ENCODE assay signal across 18 cellular contexts in genomic region chr11:118099838-118100570, GRCh38. TPM values are rescaled to one million over a fixed set of nuclear protein-coding genes. Genes with fewer than 3 reads are reported as not detected.
DNase-seq lines count a peak whose midpoint lies in the region; ATAC-seq and TF ChIP-seq lines count a peak whose summit lies in the region.
"Had no signal": no experiment of that assay in that cellular context is flagged by ENCODE, and none has a peak within 500 bp of the region (broad histone marks: within the 10 kb centered on the region; RNA-seq: fewer than 3 reads in every experiment).

No MANE protein-coding gene starts in this region.

- no peak overlapping the region for H3K4me3 Mint-ChIP-seq in endodermal cell
- no peak overlapping the region for H3K4me3 Mint-ChIP-seq in stimulated activated effector memory CD8-positive, alpha-beta T cell treated with anti-CD3 and anti-CD28 coated beads, Interleukin-12 subunit alpha, Interleukin-12 subunit beta, amount 100 ng/mL, for 72 hours
- H3K4me3 Mint-ChIP-seq: CD8-positive, alpha-beta T cell had no signal

- H3K4me1 ChIP-seq in endodermal cell (ENCODE audit: control insufficient read depth, insufficient read depth, low read length) (peaks cover 2% of the 10 kb centered on the region), mesendoderm (ENCODE audit: control insufficient read depth, low read depth, low read length) (peaks cover 9% of the 10 kb centered on the region), gastroesophageal sphincter (no peaks in the 10 kb centered on the region)
- H3K4me1 ChIP-seq: HAP-1 had no signal

- no peaks in the 10 kb centered on the region for H3K9me3 Mint-ChIP-seq in endodermal cell
- no peaks in the 10 kb centered on the region for H3K9me3 Mint-ChIP-seq in stimulated activated effector memory CD8-positive, alpha-beta T cell treated with anti-CD3 and anti-CD28 coated beads, Interleukin-12 subunit alpha, Interleukin-12 subunit beta, amount 100 ng/mL, for 72 hours
- H3K9me3 Mint-ChIP-seq: CD8-positive, alpha-beta T cell had no signal

- H2BK5ac ChIP-seq in mesendoderm (ENCODE audit: low read length) = no peak overlapping the region

- H3K36me3 ChIP-seq in endodermal cell (ENCODE audit: control insufficient read depth, insufficient read depth, low read length) = no peaks in the 10 kb centered on the region
- H3K36me3 ChIP-seq in mesendoderm (ENCODE audit: control insufficient read depth, insufficient read depth, low read length) = no peaks in the 10 kb centered on the region
- no peaks in the 10 kb centered on the region for H3K36me3 ChIP-seq in gastroesophageal sphincter
- H3K36me3 ChIP-seq: HAP-1 had no signal

- H3K27me3 Mint-ChIP-seq in endodermal cell (ENCODE audit: insufficient read depth) = peaks cover 12% of the 10 kb centered on the region

- H4K5ac ChIP-seq in mesendoderm (ENCODE audit: low read length) = no peak overlapping the region

- H3K79me1 ChIP-seq in mesendoderm (ENCODE audit: low read length) = no peaks in the 10 kb centered on the region

- no peak overlapping the region for H2BK120ac ChIP-seq in mesendoderm (ENCODE audit: low read depth, low read length)

- no peak overlapping the region for H3K56ac ChIP-seq in mesendoderm (ENCODE audit: low read length)

- no peak overlapping the region for H4K8ac ChIP-seq in mesendoderm (ENCODE audit: low read depth, low read length)

- H3K79me2 ChIP-seq in mesendoderm (ENCODE audit: control insufficient read depth, insufficient read depth, low read length) = no peaks in the 10 kb centered on the region

- H3K9me3 ChIP-seq in endodermal cell (ENCODE audit: control insufficient read depth, low read length) (no peaks in the 10 kb centered on the region), gastroesophageal sphincter (no peaks in the 10 kb centered on the region)
- H3K9me3 ChIP-seq: HAP-1, SK-N-SH had no signal

- 78 to 86% methylated on average over 6 to 10 of the region's 10 CpGs for WGBS in endodermal cell (ENCODE audit: insufficient coverage in 1 of 2, insufficient read length in 1 of 2), 2 experiments
- WGBS in mesendoderm (ENCODE audit: extremely low coverage, insufficient coverage, low lambda C conversion rate) = no CpG with 5 or more reads among the region's 10 CpGs
- 73% methylated on average over 5 of the region's 10 CpGs; no CpG with 5 or more reads in 1 of the 2 donors for WGBS in gastroesophageal sphincter (ENCODE audit: low coverage in 1 of 2), 2 donors

- peak; percentile 33 for DNase-seq in DMS 273 (lab: John Stamatoyannopoulos, UW; ENCODE audit: unreplicated experiment)
- DNase-seq in DMS 273 treated with DMSO at 0.1 percent for 48 hours (lab: John Stamatoyannopoulos, UW) = no peak
- DNase-seq in endodermal cell = peak; percentile 57
- peak; percentile 10 for DNase-seq in mesendoderm
- no peak for DNase-seq in stimulated activated effector memory CD8-positive, alpha-beta T cell treated with anti-CD3 and anti-CD28 coated beads, Interleukin-12 subunit alpha, Interleukin-12 subunit beta, amount 100 ng/mL, for 72 hours (ENCODE audit: low spot score in 2 of 2)
- DNase-seq in activated T-cell treated with anti-CD3 and anti-CD28 coated beads for 4 hours = no peak
- DNase-seq: CD8-positive, alpha-beta T cell; GF-D8; NCI-H446 treated with DMSO at 0.1 percent for 48 hours; NCI-H748 treated with DMSO at 0.1 percent for 48 hours; PC-9; SK-N-SH had no signal

- H2BK15ac ChIP-seq in mesendoderm (replicated peaks; ENCODE audit: low read depth) = no peak overlapping the region

- H3K4ac ChIP-seq in mesendoderm (ENCODE audit: low read depth, low read length) = no peak overlapping the region

- H3K9ac ChIP-seq in endodermal cell (ENCODE audit: extremely low read depth, low read length, poor library complexity, severe bottlenecking) (no peak overlapping the region), mesendoderm (ENCODE audit: low read length) (no peak overlapping the region)
- H3K9ac ChIP-seq: SK-N-SH had no signal

- no peak overlapping the region for H2AK5ac ChIP-seq in mesendoderm (ENCODE audit: low read length)

- TF ChIP-seq EP300 in gastroesophageal sphincter (IDR thresholded peaks at IDR 0.05) = no peak

- ATAC-seq in stimulated activated effector memory CD8-positive, alpha-beta T cell treated with anti-CD3 and anti-CD28 coated beads, Interleukin-12 subunit alpha, Interleukin-12 subunit beta, amount 100 ng/mL, for 72 hours = peak; percentile 17
- ATAC-seq in HG03039 (IDR thresholded peaks at IDR 0.05; ENCODE audit: unreplicated experiment) = no peak
- no peak for ATAC-seq in gastroesophageal sphincter
- ATAC-seq: CD8-positive, alpha-beta T cell had no signal

- no peak overlapping the region for H3K27ac Mint-ChIP-seq in endodermal cell
- no peak overlapping the region for H3K27ac Mint-ChIP-seq in stimulated activated effector memory CD8-positive, alpha-beta T cell treated with anti-CD3 and anti-CD28 coated beads, Interleukin-12 subunit alpha, Interleukin-12 subunit beta, amount 100 ng/mL, for 72 hours
- H3K27ac Mint-ChIP-seq: CD8-positive, alpha-beta T cell had no signal

- no peak for TF ChIP-seq POLR2A in gastroesophageal sphincter (IDR thresholded peaks at IDR 0.05)

- H3K27ac ChIP-seq in endodermal cell (ENCODE audit: low read depth, low read length) (no peak overlapping the region), mesendoderm (ENCODE audit: low read depth, low read length) (no peak overlapping the region), gastroesophageal sphincter (no peak overlapping the region)
- H3K27ac ChIP-seq: 22Rv1, PC-9 had no signal

- H3K36me3 Mint-ChIP-seq in endodermal cell (ENCODE audit: low read depth) = no peaks in the 10 kb centered on the region
- no peaks in the 10 kb centered on the region for H3K36me3 Mint-ChIP-seq in stimulated activated effector memory CD8-positive, alpha-beta T cell treated with anti-CD3 and anti-CD28 coated beads, Interleukin-12 subunit alpha, Interleukin-12 subunit beta, amount 100 ng/mL, for 72 hours
- H3K36me3 Mint-ChIP-seq: CD8-positive, alpha-beta T cell had no signal

- H3K4me1 Mint-ChIP-seq in endodermal cell = peaks cover 34% of the 10 kb centered on the region
- H3K4me1 Mint-ChIP-seq in stimulated activated effector memory CD8-positive, alpha-beta T cell treated with anti-CD3 and anti-CD28 coated beads, Interleukin-12 subunit alpha, Interleukin-12 subunit beta, amount 100 ng/mL, for 72 hours = peaks cover 7% of the 10 kb centered on the region

- no peak overlapping the region for H3K18ac ChIP-seq in mesendoderm (ENCODE audit: low read length)

- TF ChIP-seq CTCF in endodermal cell (conservative IDR thresholded peaks at IDR 0.05) (no peak), gastroesophageal sphincter (IDR thresholded peaks at IDR 0.05) (no peak)

- H3K27me3 ChIP-seq in endodermal cell (ENCODE audit: control insufficient read depth, insufficient read depth, low read length, poor library complexity, severe bottlenecking) (no peaks in the 10 kb centered on the region), mesendoderm (ENCODE audit: insufficient read depth, low read length, poor library complexity) (no peaks in the 10 kb centered on the region), gastroesophageal sphincter (peaks cover 49% of the 10 kb centered on the region)

- H3K23ac ChIP-seq in mesendoderm (ENCODE audit: low read length) = no peak overlapping the region

- no peak overlapping the region for H3K4me3 ChIP-seq in endodermal cell (ENCODE audit: low read length)
- H3K4me3 ChIP-seq in mesendoderm (ENCODE audit: low read length) = no peak overlapping the region
- H3K4me3 ChIP-seq in gastroesophageal sphincter = no peak overlapping the region
- H3K4me3 ChIP-seq: HAP-1, PC-9 had no signal

- no peak overlapping the region for H3K4me2 ChIP-seq in mesendoderm (ENCODE audit: low read length)
- H3K4me2 ChIP-seq: PC-9, SK-N-SH had no signal

RNA-seq across cellular contexts. Expression of gene SMIM35, which starts 13.2 kb away (rescaled TPM):
- total RNA-seq in endodermal cell = not detected
- polyA plus RNA-seq in endodermal cell (2013, experiment 1 of 2) = not detected
- not detected for polyA plus RNA-seq in endodermal cell (2013, experiment 2 of 2)
- polyA plus RNA-seq in mesendoderm (2013, experiment 1 of 2) = not detected
- polyA plus RNA-seq in mesendoderm (2013, experiment 2 of 2) = not detected
- total RNA-seq in gastroesophageal sphincter = under 1 TPM in 1 of 4 donors, not detected in 3; 0.13 TPM
- total RNA-seq: HT-29, PC-9 had no signal
- polyA plus RNA-seq: BJ, SK-N-SH had no signal

RNA-seq across cellular contexts. Expression of gene TMPRSS4, which starts 23.1 kb away (rescaled TPM):
- not detected for total RNA-seq in endodermal cell
- not detected for polyA plus RNA-seq in endodermal cell (2013, experiment 1 of 2)
- not detected for polyA plus RNA-seq in endodermal cell (2013, experiment 2 of 2)
- polyA plus RNA-seq in mesendoderm (2013, experiment 1 of 2) = 0.21 TPM
- 0.52 TPM for polyA plus RNA-seq in mesendoderm (2013, experiment 2 of 2)
- 10 to 100 TPM in 1 of 4 donors, under 1 TPM in 2, not detected in 1; 0.23 to 11.1 (median 0.78) TPM for total RNA-seq in gastroesophageal sphincter
- total RNA-seq: CD8-positive, alpha-beta T cell had no signal
- polyA plus RNA-seq: BJ, SK-N-SH had no signal

RNA-seq across cellular contexts. Expression of gene SCN4B, which starts 52.6 kb away (rescaled TPM):
- total RNA-seq in endodermal cell = under 1 TPM; 0.15 to 0.20 TPM
- polyA plus RNA-seq in endodermal cell (2013, experiment 1 of 2) = 2.2 TPM
- 1.9 TPM for polyA plus RNA-seq in endodermal cell (2013, experiment 2 of 2)
- 0.04 TPM for polyA plus RNA-seq in mesendoderm (2013, experiment 1 of 2)
- 0.04 TPM for polyA plus RNA-seq in mesendoderm (2013, experiment 2 of 2)
- total RNA-seq in gastroesophageal sphincter = 1 to 10 TPM; 2.7 to 5.8 (median 3.8) TPM
- total RNA-seq: CD8-positive, alpha-beta T cell; HT-29; PC-9 had no signal

Comparison
In these comparisons a context has a peak if more than half of its experiments do, and no peak if none do; other contexts are left out.
1. DNase-seq: peak in DMS 273 (single experiment), endodermal cell (single experiment) and mesendoderm (single experiment); none in DMS 273 treated with DMSO at 0.1 percent for 48 hours (single experiment), stimulated activated effector memory CD8-positive, alpha-beta T cell treated with anti-CD3 and anti-CD28 coated beads, Interleukin-12 subunit alpha, Interleukin-12 subunit beta, amount 100 ng/mL, for 72 hours (0 of 2) and activated T-cell treated with anti-CD3 and anti-CD28 coated beads for 4 hours (single experiment).